ENCODE assay signal across 8 cellular contexts in genomic region chr5:59040007-59040803, GRCh38.
DNase-seq lines count a peak whose midpoint lies in the region; ATAC-seq and TF ChIP-seq lines count a peak whose summit lies in the region.

No MANE protein-coding gene starts in this region.

- H3K9me3 ChIP-seq in lung (ENCODE audit: control insufficient read depth in 2 of 2, insufficient read depth in 1 of 2, low read length in 1 of 2) (no peaks in the 10 kb centered on the region), aorta (ENCODE audit: control insufficient read depth, low read length) (no peaks in the 10 kb centered on the region)

- 15 to 22% methylated on average over 14 of the region's 14 CpGs for WGBS in lung, 2 donors
- WGBS in aorta, 2 donors, result 23 to 37% methylated on average over 14 of the region's 14 CpGs

- POLR2A ChIA-PET in AG04449 (lab: Yijun Ruan, JAX), result interaction anchor here (1.2 kb wide), 1 partner anchor 24 kb away, joined by 3 read pairs; no protein-coding TSS in a partner anchor

- intact Hi-C loops in aorta (cut with DNase I), result no loop called here

- TF ChIP-seq CTCF in AG04449 (IDR thresholded peaks at IDR 0.05; ENCODE audit: insufficient read depth, low read length, missing control alignments), result no peak
- TF ChIP-seq CTCF in brain microvascular endothelial cell (IDR thresholded peaks at IDR 0.05; ENCODE audit: low read depth, low read length, missing control alignments), result no peak
- TF ChIP-seq CTCF in lung (IDR thresholded peaks at IDR 0.05; ENCODE audit: control extremely low read depth, extremely low read depth), result no peak

- H3K4me1 ChIP-seq in lung (ENCODE audit: control insufficient read depth in 2 of 2, insufficient read depth in 2 of 2, low read length in 2 of 2) (peaks cover 4 to 13% of the 10 kb centered on the region in 2 donors), aorta (ENCODE audit: control insufficient read depth in 1 of 2, insufficient read depth in 2 of 2, low read length in 2 of 2) (peaks cover 0 to 5% of the 10 kb centered on the region in 2 donors)

- H3K27me3 ChIP-seq in brain microvascular endothelial cell (replicated peaks), result no peaks in the 10 kb centered on the region
- no peaks in the 10 kb centered on the region for H3K27me3 ChIP-seq in lung (ENCODE audit: control insufficient read depth, insufficient read depth)
- no peaks in the 10 kb centered on the region for H3K27me3 ChIP-seq in aorta (ENCODE audit: control insufficient read depth in 1 of 2, insufficient read depth in 2 of 2, low read length in 1 of 2)

- H3K36me3 ChIP-seq in brain microvascular endothelial cell (replicated peaks) (no peaks in the 10 kb centered on the region), lung (ENCODE audit: control insufficient read depth in 2 of 2, insufficient read depth in 2 of 2, low read length in 2 of 2) (peaks cover 0 to 2% of the 10 kb centered on the region in 2 donors), aorta (ENCODE audit: control insufficient read depth in 1 of 2, insufficient read depth in 2 of 2, low read length in 1 of 2) (no peaks in the 10 kb centered on the region)

- CTCF ChIA-PET in AG04449 (lab: Yijun Ruan, JAX), result interaction anchor here (2.4 kb wide), 1 partner anchor 134 kb away, joined by 9 read pairs; no protein-coding TSS in a partner anchor

- DNase-seq in AG04449 (ENCODE audit: low read depth, low spot score) (no peak), KBM-7 (peak; percentile 59), brain microvascular endothelial cell (no peak), lung (ENCODE audit: low spot score) (no peak), aorta (no peak), T1000 (lab: John Stamatoyannopoulos, UW) (no peak), globus pallidus (ENCODE audit: low spot score) (no peak)

- in situ Hi-C loops in KBM-7 (cut with MboI; ENCODE audit: low pct_unique_long_range_greater_than_20kb, low sequenced_read_pairs), result no loop called here
- in situ Hi-C loops in brain microvascular endothelial cell (cut with HindIII; ENCODE audit: low pct_ligation_motif_present, low sequenced_read_pairs), result no loop called here

- ATAC-seq in lung (ENCODE audit: insufficient read depth, low FRiP score), result no peak
- peak; percentile 24 for ATAC-seq in aorta (ENCODE audit: low FRiP score)
- ATAC-seq in GM19023 (IDR thresholded peaks at IDR 0.05; ENCODE audit: unreplicated experiment), result no peak

- H3K4me3 ChIP-seq in AG04449 (ENCODE audit: low read depth, low read length) (peak overlapping the region; percentile 81), brain microvascular endothelial cell (ENCODE audit: low read depth, low read length) (peak overlapping the region; percentile 88), lung (peak overlapping the region; percentile 85), aorta (ENCODE audit: low read length in 2 of 2) (peak overlapping the region; percentile 29 to 65)

- peak overlapping the region; percentile 93 for H3K27ac ChIP-seq in brain microvascular endothelial cell
- H3K27ac ChIP-seq in lung (ENCODE audit: low read depth in 1 of 2, low read length in 1 of 2), result peak overlapping the region; percentile 95 to 100
- H3K27ac ChIP-seq in aorta (ENCODE audit: low read depth in 1 of 2, low read length in 2 of 2), result no peak overlapping the region

Comparison
In these comparisons a context has a peak if more than half of its experiments do, and no peak if none do; other contexts are left out.
1. H3K27ac ChIP-seq: peak in brain microvascular endothelial cell (single experiment) and lung (2 of 2); none in aorta (0 of 2).
2. Peak in every context shown above with its lines, with median percentiles within 50 percentile points of each other: H3K4me3 ChIP-seq.